In genomic region chr19:10292789-10293636, GRCh38 we compare ENCODE assay signal across 1 cellular context.
TF ChIP-seq lines count a peak whose summit lies in the region.

No MANE protein-coding gene starts in this region.

TF ChIP-seq in K562, 482 proteins besides CTCF, POLR2A, EP300 and RAD21 (continued from another document and continues in another):
- TF ChIP-seq, protein P1, sequence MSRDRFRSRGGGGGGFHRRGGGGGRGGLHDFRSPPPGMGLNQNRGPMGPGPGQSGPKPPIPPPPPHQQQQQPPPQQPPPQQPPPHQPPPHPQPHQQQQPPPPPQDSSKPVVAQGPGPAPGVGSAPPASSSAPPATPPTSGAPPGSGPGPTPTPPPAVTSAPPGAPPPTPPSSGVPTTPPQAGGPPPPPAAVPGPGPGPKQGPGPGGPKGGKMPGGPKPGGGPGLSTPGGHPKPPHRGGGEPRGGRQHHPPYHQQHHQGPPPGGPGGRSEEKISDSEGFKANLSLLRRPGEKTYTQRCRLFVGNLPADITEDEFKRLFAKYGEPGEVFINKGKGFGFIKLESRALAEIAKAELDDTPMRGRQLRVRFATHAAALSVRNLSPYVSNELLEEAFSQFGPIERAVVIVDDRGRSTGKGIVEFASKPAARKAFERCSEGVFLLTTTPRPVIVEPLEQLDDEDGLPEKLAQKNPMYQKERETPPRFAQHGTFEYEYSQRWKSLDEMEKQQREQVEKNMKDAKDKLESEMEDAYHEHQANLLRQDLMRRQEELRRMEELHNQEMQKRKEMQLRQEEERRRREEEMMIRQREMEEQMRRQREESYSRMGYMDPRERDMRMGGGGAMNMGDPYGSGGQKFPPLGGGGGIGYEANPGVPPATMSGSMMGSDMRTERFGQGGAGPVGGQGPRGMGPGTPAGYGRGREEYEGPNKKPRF (IDR thresholded peaks at IDR 0.05; ENCODE audit: low read depth, low read length): no peak
- no peak for TF ChIP-seq ILK (tag; IDR thresholded peaks at IDR 0.05; ENCODE audit: borderline replicate concordance, low read depth)
- peak in 1 of 2 experiments; percentile 6; a peak in 1 of 4 replicates for TF ChIP-seq FOXK2 (conservative IDR thresholded peaks at IDR 0.05 in 1 of 2, IDR thresholded peaks at IDR 0.05 in 1 of 2; ENCODE audit: low read depth in 2 of 2)
- no peak for TF ChIP-seq HIVEP1 (CRISPR knock-in tag; IDR thresholded peaks at IDR 0.05)
- TF ChIP-seq HDAC6 (IDR thresholded peaks at IDR 0.05; ENCODE audit: low read depth, low read length): no peak
- no peak for TF ChIP-seq CCAR2 (IDR thresholded peaks at IDR 0.05; ENCODE audit: low read depth, low read length)
- no peak for TF ChIP-seq ATF1 (CRISPR knock-in tag; IDR thresholded peaks at IDR 0.05)
- peak; percentile 74 for TF ChIP-seq ATF1 (tag; IDR thresholded peaks at IDR 0.05)
- TF ChIP-seq DIDO1 (tag; IDR thresholded peaks at IDR 0.05; ENCODE audit: low read depth): no peak
- TF ChIP-seq ETS1 (conservative IDR thresholded peaks at IDR 0.05; ENCODE audit: control insufficient read depth, low read depth, low read length): peak; percentile 24; the same call in 1 of the 2 replicates
- no peak for TF ChIP-seq THAP7 (CRISPR knock-in tag; IDR thresholded peaks at IDR 0.05)
- no peak for TF ChIP-seq NR1H2 (CRISPR knock-in tag; IDR thresholded peaks at IDR 0.05)
- TF ChIP-seq ATF3 (IDR thresholded peaks at IDR 0.05): no peak
- TF ChIP-seq ATF3 (CRISPR knock-in tag; conservative IDR thresholded peaks at IDR 0.05): no peak
- TF ChIP-seq, protein P2, sequence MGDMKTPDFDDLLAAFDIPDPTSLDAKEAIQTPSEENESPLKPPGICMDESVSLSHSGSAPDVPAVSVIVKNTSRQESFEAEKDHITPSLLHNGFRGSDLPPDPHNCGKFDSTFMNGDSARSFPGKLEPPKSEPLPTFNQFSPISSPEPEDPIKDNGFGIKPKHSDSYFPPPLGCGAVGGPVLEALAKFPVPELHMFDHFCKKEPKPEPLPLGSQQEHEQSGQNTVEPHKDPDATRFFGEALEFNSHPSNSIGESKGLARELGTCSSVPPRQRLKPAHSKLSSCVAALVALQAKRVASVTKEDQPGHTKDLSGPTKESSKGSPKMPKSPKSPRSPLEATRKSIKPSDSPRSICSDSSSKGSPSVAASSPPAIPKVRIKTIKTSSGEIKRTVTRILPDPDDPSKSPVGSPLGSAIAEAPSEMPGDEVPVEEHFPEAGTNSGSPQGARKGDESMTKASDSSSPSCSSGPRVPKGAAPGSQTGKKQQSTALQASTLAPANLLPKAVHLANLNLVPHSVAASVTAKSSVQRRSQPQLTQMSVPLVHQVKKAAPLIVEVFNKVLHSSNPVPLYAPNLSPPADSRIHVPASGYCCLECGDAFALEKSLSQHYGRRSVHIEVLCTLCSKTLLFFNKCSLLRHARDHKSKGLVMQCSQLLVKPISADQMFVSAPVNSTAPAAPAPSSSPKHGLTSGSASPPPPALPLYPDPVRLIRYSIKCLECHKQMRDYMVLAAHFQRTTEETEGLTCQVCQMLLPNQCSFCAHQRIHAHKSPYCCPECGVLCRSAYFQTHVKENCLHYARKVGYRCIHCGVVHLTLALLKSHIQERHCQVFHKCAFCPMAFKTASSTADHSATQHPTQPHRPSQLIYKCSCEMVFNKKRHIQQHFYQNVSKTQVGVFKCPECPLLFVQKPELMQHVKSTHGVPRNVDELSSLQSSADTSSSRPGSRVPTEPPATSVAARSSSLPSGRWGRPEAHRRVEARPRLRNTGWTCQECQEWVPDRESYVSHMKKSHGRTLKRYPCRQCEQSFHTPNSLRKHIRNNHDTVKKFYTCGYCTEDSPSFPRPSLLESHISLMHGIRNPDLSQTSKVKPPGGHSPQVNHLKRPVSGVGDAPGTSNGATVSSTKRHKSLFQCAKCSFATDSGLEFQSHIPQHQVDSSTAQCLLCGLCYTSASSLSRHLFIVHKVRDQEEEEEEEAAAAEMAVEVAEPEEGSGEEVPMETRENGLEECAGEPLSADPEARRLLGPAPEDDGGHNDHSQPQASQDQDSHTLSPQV (IDR thresholded peaks at IDR 0.05): 0 out of 2 replicates have a peak, but pooled peaks have one; percentile 40
- TF ChIP-seq, protein P3, sequence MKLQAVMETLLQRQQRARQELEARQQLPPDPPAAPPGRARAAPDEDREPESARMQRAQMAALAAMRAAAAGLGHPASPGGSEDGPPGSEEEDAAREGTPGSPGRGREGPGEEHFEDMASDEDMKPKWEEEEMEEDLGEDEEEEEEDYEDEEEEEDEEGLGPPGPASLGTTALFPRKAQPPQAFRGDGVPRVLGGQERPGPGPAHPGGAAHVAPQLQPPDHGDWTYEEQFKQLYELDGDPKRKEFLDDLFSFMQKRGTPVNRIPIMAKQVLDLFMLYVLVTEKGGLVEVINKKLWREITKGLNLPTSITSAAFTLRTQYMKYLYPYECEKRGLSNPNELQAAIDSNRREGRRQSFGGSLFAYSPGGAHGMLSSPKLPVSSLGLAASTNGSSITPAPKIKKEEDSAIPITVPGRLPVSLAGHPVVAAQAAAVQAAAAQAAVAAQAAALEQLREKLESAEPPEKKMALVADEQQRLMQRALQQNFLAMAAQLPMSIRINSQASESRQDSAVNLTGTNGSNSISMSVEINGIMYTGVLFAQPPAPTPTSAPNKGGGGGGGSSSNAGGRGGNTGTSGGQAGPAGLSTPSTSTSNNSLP (IDR thresholded peaks at IDR 0.05; ENCODE audit: borderline replicate concordance, low read depth, low read length): no peak
- TF ChIP-seq NFIC (IDR thresholded peaks at IDR 0.05): peak; percentile 64
- peak; percentile 18; the same call in 1 of the 2 replicates for TF ChIP-seq KLF1 (tag; IDR thresholded peaks at IDR 0.05)
- TF ChIP-seq, protein P4, sequence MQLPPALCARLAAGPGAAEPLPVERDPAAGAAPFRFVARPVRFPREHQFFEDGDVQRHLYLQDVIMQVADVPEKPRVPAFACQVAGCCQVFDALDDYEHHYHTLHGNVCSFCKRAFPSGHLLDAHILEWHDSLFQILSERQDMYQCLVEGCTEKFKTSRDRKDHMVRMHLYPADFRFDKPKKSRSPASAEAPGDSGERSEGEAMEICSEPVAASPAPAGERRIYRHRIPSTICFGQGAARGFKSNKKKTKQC (CRISPR knock-in tag; IDR thresholded peaks at IDR 0.05): no peak
- peak; percentile 21; the same call in 1 of the 2 replicates for TF ChIP-seq NR2C2 (CRISPR knock-in tag; IDR thresholded peaks at IDR 0.05)
- TF ChIP-seq NR2C2 (tag; IDR thresholded peaks at IDR 0.05): peak; percentile 50
- no peak for TF ChIP-seq TEAD1 (CRISPR knock-in tag; IDR thresholded peaks at IDR 0.05)
- TF ChIP-seq, protein P5, sequence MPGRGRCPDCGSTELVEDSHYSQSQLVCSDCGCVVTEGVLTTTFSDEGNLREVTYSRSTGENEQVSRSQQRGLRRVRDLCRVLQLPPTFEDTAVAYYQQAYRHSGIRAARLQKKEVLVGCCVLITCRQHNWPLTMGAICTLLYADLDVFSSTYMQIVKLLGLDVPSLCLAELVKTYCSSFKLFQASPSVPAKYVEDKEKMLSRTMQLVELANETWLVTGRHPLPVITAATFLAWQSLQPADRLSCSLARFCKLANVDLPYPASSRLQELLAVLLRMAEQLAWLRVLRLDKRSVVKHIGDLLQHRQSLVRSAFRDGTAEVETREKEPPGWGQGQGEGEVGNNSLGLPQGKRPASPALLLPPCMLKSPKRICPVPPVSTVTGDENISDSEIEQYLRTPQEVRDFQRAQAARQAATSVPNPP (IDR thresholded peaks at IDR 0.05; ENCODE audit: borderline replicate concordance, insufficient read depth, insufficient read length): no peak
- peak; percentile 72 for TF ChIP-seq ARID4B (CRISPR knock-in tag; IDR thresholded peaks at IDR 0.05)
- TF ChIP-seq ESRRB (CRISPR knock-in tag; IDR thresholded peaks at IDR 0.05; ENCODE audit: borderline replicate concordance): no peak
- peak; percentile 50; the same call in 1 of the 2 replicates for TF ChIP-seq HDAC2 (IDR thresholded peaks at IDR 0.05)
- TF ChIP-seq RERE (CRISPR knock-in tag; IDR thresholded peaks at IDR 0.05; ENCODE audit: borderline replicate concordance): no peak
- no peak for TF ChIP-seq RFX7 (CRISPR knock-in tag; IDR thresholded peaks at IDR 0.05)
- no peak for TF ChIP-seq ZNF431 (CRISPR knock-in tag; IDR thresholded peaks at IDR 0.05)
- no peak for TF ChIP-seq NR2C1 (IDR thresholded peaks at IDR 0.05)
- TF ChIP-seq NR2C1 (tag; IDR thresholded peaks at IDR 0.05): no peak
- TF ChIP-seq ZBTB1 (CRISPR knock-in tag; IDR thresholded peaks at IDR 0.05; ENCODE audit: borderline replicate concordance, low read depth): no peak
- TF ChIP-seq TAF9B (IDR thresholded peaks at IDR 0.05; ENCODE audit: partially characterized antibody): no peak
- no peak for TF ChIP-seq MXD1 (CRISPR knock-in tag; IDR thresholded peaks at IDR 0.05; ENCODE audit: borderline replicate concordance, poor library complexity, severe bottlenecking)
